11 cellular contexts compared by ENCODE assay signal in genomic region chr12:57627504-57628279, GRCh38. TPM values are rescaled to one million over a fixed set of nuclear protein-coding genes. Genes with fewer than 3 reads are reported as not detected.
DNase-seq lines count a peak whose midpoint lies in the region; ATAC-seq, FAIRE-seq and TF ChIP-seq lines count a peak whose summit lies in the region.
"Had no signal": no experiment of that assay in that cellular context is flagged by ENCODE, and none has a peak within 500 bp of the region (broad histone marks: within the 10 kb centered on the region; RNA-seq: fewer than 3 reads in every experiment).

No MANE protein-coding gene starts in this region.

- peak; percentile 9 for DNase-seq in 8988T
- DNase-seq in GM13976 (ENCODE audit: low spot score), result no peak
- peak; percentile 44 for DNase-seq in activated naive CD8-positive, alpha-beta T cell treated with anti-CD3 and anti-CD28 coated beads, Interleukin-2, amount 50 U/mL, for 24 hours
- no peak for DNase-seq in HepG2 (ENCODE audit: low spot score)
- DNase-seq in NCI-H2081 (lab: John Stamatoyannopoulos, UW), result no peak
- no peak for DNase-seq in GDM1 (lab: John Stamatoyannopoulos, UW)
- no peak for DNase-seq in sciatic nerve (ENCODE audit: low spot score)
- no peak for DNase-seq in SHP77 treated with DMSO at 0.1 percent for 48 hours (lab: John Stamatoyannopoulos, UW)
- DNase-seq: C1 segment of cervical spinal cord, NCI-H510A treated with DMSO at 0.1 percent for 48 hours had no signal

- POLR2A ChIA-PET in HepG2 (lab: Yijun Ruan, JAX), result no interaction called here

- BruUV-seq in HepG2 (replicated peaks; lab: Mats Ljungman, UMichigan), result no TSS peak

- no peaks in the 10 kb centered on the region for H3K79me2 ChIP-seq in HepG2 (ENCODE audit: insufficient read depth, low read length)

- H4K20me1 ChIP-seq in HepG2 (ENCODE audit: insufficient read depth, low read length), result no peaks in the 10 kb centered on the region

- no peak for TF ChIP-seq POLR2A in HepG2 (IDR thresholded peaks at IDR 0.05; ENCODE audit: insufficient read depth in 1 of 2, low read depth in 2 of 2, low read length in 2 of 2)

- H2AFZ ChIP-seq in HepG2 (ENCODE audit: low read length), result no peak overlapping the region

- no peak for FAIRE-seq in HepG2 (lab: Jason Lieb, UNC)
- FAIRE-seq: HTR-8/SVneo had no signal

- H3K27ac Mint-ChIP-seq in activated naive CD8-positive, alpha-beta T cell treated with anti-CD3 and anti-CD28 coated beads, Interleukin-2, amount 50 U/mL, for 24 hours, result no peak overlapping the region

- H3K4me3 ChIP-seq in HepG2 (replicated peaks in 1 of 3; ENCODE audit: insufficient read depth in 1 of 3, low read depth in 2 of 3, low read length in 3 of 3), result no peak overlapping the region

- in situ Hi-C loops in GM13976 (cut with MboI; ENCODE audit: low sequenced_read_pairs, unreplicated experiment), result no loop called here
- in situ Hi-C loops in HepG2 (cut with HindIII; ENCODE audit: extremely low pct_ligation_motif_present, low pct_unique_long_range_greater_than_20kb), result no loop called here

- H3K9me3 ChIP-seq in HepG2 (ENCODE audit: low read length), result no peaks in the 10 kb centered on the region

- TF ChIP-seq CTCF in GM13976 (IDR thresholded peaks at IDR 0.05; ENCODE audit: borderline replicate concordance, control extremely low read depth, extremely low read depth, insufficient read depth, missing control alignments), result peak; percentile 21
- TF ChIP-seq CTCF in HepG2 (CRISPR knock-in tag; IDR thresholded peaks at IDR 0.05), result no peak

- peaks cover 29% of the 10 kb centered on the region for H3K4me1 ChIP-seq in HepG2 (ENCODE audit: insufficient read depth, low read length)

- CTCF ChIA-PET in HepG2 (lab: Yijun Ruan, JAX; ENCODE audit: low intra/inter-chr PET ratio, low total read pairs), result no interaction called here

- H3K27me3 Mint-ChIP-seq in activated naive CD8-positive, alpha-beta T cell treated with anti-CD3 and anti-CD28 coated beads, Interleukin-2, amount 50 U/mL, for 24 hours, result peaks cover 88% of the 10 kb centered on the region

- no peaks in the 10 kb centered on the region for H3K36me3 Mint-ChIP-seq in activated naive CD8-positive, alpha-beta T cell treated with anti-CD3 and anti-CD28 coated beads, Interleukin-2, amount 50 U/mL, for 24 hours (ENCODE audit: low read depth)

- 0 out of 5 replicates have a peak, but pooled peaks cover 0 to 3% of the 10 kb centered on the region in 2 experiments for H3K36me3 ChIP-seq in HepG2 (replicated peaks in 1 of 2; ENCODE audit: control insufficient read depth in 1 of 2, insufficient read depth in 2 of 2, low read length in 2 of 2)

- 97% methylated on average over 55 of the region's 67 CpGs for WGBS in HepG2 (ENCODE audit: low lambda C conversion rate)

- TF ChIP-seq EP300 in HepG2 (IDR thresholded peaks at IDR 0.05; ENCODE audit: low read depth in 2 of 2, low read length in 2 of 2) (no peak), HepG2 (CRISPR knock-in tag; IDR thresholded peaks at IDR 0.05; ENCODE audit: borderline replicate concordance) (no peak)

- peak overlapping the region; percentile 32 for H3K4me3 Mint-ChIP-seq in activated naive CD8-positive, alpha-beta T cell treated with anti-CD3 and anti-CD28 coated beads, Interleukin-2, amount 50 U/mL, for 24 hours

- H3K4me1 Mint-ChIP-seq in activated naive CD8-positive, alpha-beta T cell treated with anti-CD3 and anti-CD28 coated beads, Interleukin-2, amount 50 U/mL, for 24 hours, result peaks cover 12% of the 10 kb centered on the region

- no peak for ATAC-seq in activated naive CD8-positive, alpha-beta T cell treated with anti-CD3 and anti-CD28 coated beads, Interleukin-2, amount 50 U/mL, for 24 hours
- ATAC-seq in HepG2 (no peak), sciatic nerve (no peak)

- H3K27me3 ChIP-seq in HepG2 (ENCODE audit: control insufficient read depth in 1 of 2, insufficient read depth in 2 of 2, low read length in 2 of 2), result peaks cover 0 to 13% of the 10 kb centered on the region in 2 experiments; a peak in 1 of 5 replicates

- no peak for TF ChIP-seq RAD21 in HepG2 (CRISPR knock-in tag; IDR thresholded peaks at IDR 0.05)

- no peaks in the 10 kb centered on the region for H3K9me3 Mint-ChIP-seq in activated naive CD8-positive, alpha-beta T cell treated with anti-CD3 and anti-CD28 coated beads, Interleukin-2, amount 50 U/mL, for 24 hours

- no peak overlapping the region for H3K9ac ChIP-seq in HepG2 (ENCODE audit: insufficient read depth, low read depth, low read length)

- no peak overlapping the region for H3K27ac ChIP-seq in HepG2 (ENCODE audit: extremely low read length, insufficient read depth, low read length)

- H3K4me2 ChIP-seq in HepG2 (ENCODE audit: low read depth, low read length), result no peak overlapping the region

- intact Hi-C loops in HepG2 (cut with micrococcal nuclease; ENCODE audit: unreplicated experiment) (no loop called here), sciatic nerve (cut with DNase I) (no loop called here)

RNA-seq across cellular contexts. Expression of gene B4GALNT1, which starts 5.3 kb away (rescaled TPM):
- total RNA-seq in HepG2 (2016; rRNA removed; fragmentation: Illumina TruSeq; extraction: Trizol), result 1.9 and 4.5 TPM in 2 replicates
- total RNA-seq in HepG2 (2016; cell fraction: cytosol; rRNA removed; fragmentation: Illumina TruSeq; extraction: Trizol; ENCODE audit: low read depth), result 1.8 and 2.2 TPM in 2 replicates
- total RNA-seq in HepG2 (2016; cell fraction: insoluble cytoplasmic fraction; rRNA removed; fragmentation: Illumina TruSeq; extraction: Trizol), result 2.9 and 5.7 TPM in 2 replicates
- total RNA-seq in HepG2 (2016; cell fraction: membrane; rRNA removed; fragmentation: Illumina TruSeq; extraction: Trizol), result 2.5 and 3.5 TPM in 2 replicates
- total RNA-seq in HepG2 (2016; cell fraction: nucleus; rRNA removed; fragmentation: Illumina TruSeq; extraction: Trizol), result 5.8 and 8.3 TPM in 2 replicates
- 5.4 and 5.9 TPM in 2 replicates for polyA plus RNA-seq in HepG2 (2011; rRNA removed)
- 2.9 and 4.0 TPM in 2 replicates for polyA plus RNA-seq in HepG2 (2011; cell fraction: cytosol; rRNA removed)
- 18.7 and 19.0 TPM in 2 replicates for polyA plus RNA-seq in HepG2 (2011; cell fraction: nucleus; rRNA removed)
- 1.8 and 3.8 TPM in 2 replicates for polyA plus RNA-seq in HepG2 (2012)
- polyA plus RNA-seq in HepG2 (2016; cell fraction: cytosol; fragmentation: Illumina TruSeq; extraction: Trizol; ENCODE audit: low read depth), result 0.94 and 1.2 TPM in 2 replicates
- 3.4 and 3.9 TPM in 2 replicates for polyA plus RNA-seq in HepG2 (2016; cell fraction: insoluble cytoplasmic fraction; fragmentation: Illumina TruSeq; extraction: Trizol; ENCODE audit: low read depth)
- polyA plus RNA-seq in HepG2 (2016; cell fraction: membrane; fragmentation: Illumina TruSeq; extraction: Trizol; ENCODE audit: low read depth), result 2.4 and 2.9 TPM in 2 replicates
- 13.0 and 13.7 TPM in 2 replicates for polyA plus RNA-seq in HepG2 (2016; cell fraction: nucleus; fragmentation: Illumina TruSeq; extraction: Trizol; ENCODE audit: insufficient read depth, low read depth)
- polyA minus RNA-seq in HepG2 (2011; rRNA and poly(A)+ RNA removed; ENCODE audit: low replicate concordance), result 8.1 and 22.4 TPM in 2 replicates
- 2.5 and 3.0 TPM in 2 replicates for polyA minus RNA-seq in HepG2 (2011; cell fraction: cytosol; rRNA and poly(A)+ RNA removed)
- polyA minus RNA-seq in HepG2 (2011; cell fraction: nucleus; rRNA and poly(A)+ RNA removed), result 8.2 and 8.8 TPM in 2 replicates
- total RNA-seq in sciatic nerve, result 16.6 TPM

RNA-seq across cellular contexts. Expression of gene ARHGEF25, which starts 16.5 kb away (rescaled TPM):
- total RNA-seq in HepG2 (2016; rRNA removed; fragmentation: Illumina TruSeq; extraction: Trizol) (10.1 and 11.5 TPM in 2 replicates), sciatic nerve (61.3 TPM)
- total RNA-seq in HepG2 (2016; cell fraction: cytosol; rRNA removed; fragmentation: Illumina TruSeq; extraction: Trizol; ENCODE audit: low read depth), result 8.4 and 8.9 TPM in 2 replicates
- 8.3 and 14.8 TPM in 2 replicates for total RNA-seq in HepG2 (2016; cell fraction: insoluble cytoplasmic fraction; rRNA removed; fragmentation: Illumina TruSeq; extraction: Trizol)
- 16.1 and 18.0 TPM in 2 replicates for total RNA-seq in HepG2 (2016; cell fraction: membrane; rRNA removed; fragmentation: Illumina TruSeq; extraction: Trizol)
- 9.2 and 9.6 TPM in 2 replicates for total RNA-seq in HepG2 (2016; cell fraction: nucleus; rRNA removed; fragmentation: Illumina TruSeq; extraction: Trizol)
- 12.5 and 15.3 TPM in 2 replicates for polyA plus RNA-seq in HepG2 (2011; rRNA removed)
- polyA plus RNA-seq in HepG2 (2011; cell fraction: cytosol; rRNA removed), result 8.5 and 8.9 TPM in 2 replicates
- polyA plus RNA-seq in HepG2 (2011; cell fraction: nucleus; rRNA removed), result 77.8 and 83.0 TPM in 2 replicates
- polyA plus RNA-seq in HepG2 (2012), result 15.4 and 15.7 TPM in 2 replicates
- polyA plus RNA-seq in HepG2 (2016; cell fraction: cytosol; fragmentation: Illumina TruSeq; extraction: Trizol; ENCODE audit: low read depth), result 6.4 and 8.2 TPM in 2 replicates
- polyA plus RNA-seq in HepG2 (2016; cell fraction: insoluble cytoplasmic fraction; fragmentation: Illumina TruSeq; extraction: Trizol; ENCODE audit: low read depth), result 8.6 and 9.4 TPM in 2 replicates
- 11.4 and 11.5 TPM in 2 replicates for polyA plus RNA-seq in HepG2 (2016; cell fraction: membrane; fragmentation: Illumina TruSeq; extraction: Trizol; ENCODE audit: low read depth)
- 21.2 and 28.6 TPM in 2 replicates for polyA plus RNA-seq in HepG2 (2016; cell fraction: nucleus; fragmentation: Illumina TruSeq; extraction: Trizol; ENCODE audit: insufficient read depth, low read depth)
- polyA minus RNA-seq in HepG2 (2011; rRNA and poly(A)+ RNA removed; ENCODE audit: low replicate concordance), result 6.2 TPM in 1 of 2 replicates, not detected in the other
- polyA minus RNA-seq in HepG2 (2011; cell fraction: cytosol; rRNA and poly(A)+ RNA removed), result 2.9 and 3.3 TPM in 2 replicates
- polyA minus RNA-seq in HepG2 (2011; cell fraction: nucleus; rRNA and poly(A)+ RNA removed), result 11.8 and 12.6 TPM in 2 replicates

RNA-seq across cellular contexts. Expression of gene DTX3, which starts 23.1 kb away (rescaled TPM):
- total RNA-seq in HepG2 (2016; rRNA removed; fragmentation: Illumina TruSeq; extraction: Trizol) (5.4 and 9.0 TPM in 2 replicates), sciatic nerve (42.9 TPM)
- 4.1 and 4.8 TPM in 2 replicates for total RNA-seq in HepG2 (2016; cell fraction: cytosol; rRNA removed; fragmentation: Illumina TruSeq; extraction: Trizol; ENCODE audit: low read depth)
- total RNA-seq in HepG2 (2016; cell fraction: insoluble cytoplasmic fraction; rRNA removed; fragmentation: Illumina TruSeq; extraction: Trizol), result 4.3 and 9.2 TPM in 2 replicates
- total RNA-seq in HepG2 (2016; cell fraction: membrane; rRNA removed; fragmentation: Illumina TruSeq; extraction: Trizol), result 8.4 and 9.4 TPM in 2 replicates
- 9.5 and 11.0 TPM in 2 replicates for total RNA-seq in HepG2 (2016; cell fraction: nucleus; rRNA removed; fragmentation: Illumina TruSeq; extraction: Trizol)
- 27.2 and 28.7 TPM in 2 replicates for polyA plus RNA-seq in HepG2 (2011; rRNA removed)
- 13.0 and 16.9 TPM in 2 replicates for polyA plus RNA-seq in HepG2 (2011; cell fraction: cytosol; rRNA removed)
- polyA plus RNA-seq in HepG2 (2011; cell fraction: nucleus; rRNA removed), result 170 and 204 TPM in 2 replicates
- 11.6 and 13.9 TPM in 2 replicates for polyA plus RNA-seq in HepG2 (2012)
- polyA plus RNA-seq in HepG2 (2016; cell fraction: cytosol; fragmentation: Illumina TruSeq; extraction: Trizol; ENCODE audit: low read depth), result 4.0 and 4.6 TPM in 2 replicates
- 6.2 and 8.3 TPM in 2 replicates for polyA plus RNA-seq in HepG2 (2016; cell fraction: insoluble cytoplasmic fraction; fragmentation: Illumina TruSeq; extraction: Trizol; ENCODE audit: low read depth)
- 9.6 and 10.1 TPM in 2 replicates for polyA plus RNA-seq in HepG2 (2016; cell fraction: membrane; fragmentation: Illumina TruSeq; extraction: Trizol; ENCODE audit: low read depth)
- polyA plus RNA-seq in HepG2 (2016; cell fraction: nucleus; fragmentation: Illumina TruSeq; extraction: Trizol; ENCODE audit: insufficient read depth, low read depth), result 29.4 and 32.9 TPM in 2 replicates
- 16.3 TPM in 1 of 2 replicates, not detected in the other for polyA minus RNA-seq in HepG2 (2011; rRNA and poly(A)+ RNA removed; ENCODE audit: low replicate concordance)
- polyA minus RNA-seq in HepG2 (2011; cell fraction: cytosol; rRNA and poly(A)+ RNA removed), result 4.4 and 6.0 TPM in 2 replicates
- polyA minus RNA-seq in HepG2 (2011; cell fraction: nucleus; rRNA and poly(A)+ RNA removed), result 14.5 and 15.1 TPM in 2 replicates

RNA-seq across cellular contexts. Expression of gene PIP4K2C, which starts 36.7 kb away (rescaled TPM):
- 23.6 and 26.4 TPM in 2 replicates for total RNA-seq in HepG2 (2016; rRNA removed; fragmentation: Illumina TruSeq; extraction: Trizol)
- total RNA-seq in HepG2 (2016; cell fraction: cytosol; rRNA removed; fragmentation: Illumina TruSeq; extraction: Trizol; ENCODE audit: low read depth), result 2.6 and 2.8 TPM in 2 replicates
- total RNA-seq in HepG2 (2016; cell fraction: insoluble cytoplasmic fraction; rRNA removed; fragmentation: Illumina TruSeq; extraction: Trizol), result 19.8 and 28.3 TPM in 2 replicates
- 9.9 and 10.2 TPM in 2 replicates for total RNA-seq in HepG2 (2016; cell fraction: membrane; rRNA removed; fragmentation: Illumina TruSeq; extraction: Trizol)
- total RNA-seq in HepG2 (2016; cell fraction: nucleus; rRNA removed; fragmentation: Illumina TruSeq; extraction: Trizol), result 23.9 TPM in 2 replicates
- 21.7 and 23.3 TPM in 2 replicates for polyA plus RNA-seq in HepG2 (2011; rRNA removed)
- 13.2 and 18.6 TPM in 2 replicates for polyA plus RNA-seq in HepG2 (2011; cell fraction: cytosol; rRNA removed)
- polyA plus RNA-seq in HepG2 (2011; cell fraction: nucleus; rRNA removed), result 26.0 and 28.4 TPM in 2 replicates
- polyA plus RNA-seq in HepG2 (2012), result 14.2 and 18.4 TPM in 2 replicates
- polyA plus RNA-seq in HepG2 (2016; cell fraction: cytosol; fragmentation: Illumina TruSeq; extraction: Trizol; ENCODE audit: low read depth), result 2.2 and 2.3 TPM in 2 replicates
- 16.8 and 23.7 TPM in 2 replicates for polyA plus RNA-seq in HepG2 (2016; cell fraction: insoluble cytoplasmic fraction; fragmentation: Illumina TruSeq; extraction: Trizol; ENCODE audit: low read depth)
- 6.3 and 6.4 TPM in 2 replicates for polyA plus RNA-seq in HepG2 (2016; cell fraction: membrane; fragmentation: Illumina TruSeq; extraction: Trizol; ENCODE audit: low read depth)
- 34.3 and 34.5 TPM in 2 replicates for polyA plus RNA-seq in HepG2 (2016; cell fraction: nucleus; fragmentation: Illumina TruSeq; extraction: Trizol; ENCODE audit: insufficient read depth, low read depth)
- polyA minus RNA-seq in HepG2 (2011; rRNA and poly(A)+ RNA removed; ENCODE audit: low replicate concordance), result 20.4 and 21.5 TPM in 2 replicates
- polyA minus RNA-seq in HepG2 (2011; cell fraction: cytosol; rRNA and poly(A)+ RNA removed), result 12.7 and 13.5 TPM in 2 replicates
- 8.1 and 11.4 TPM in 2 replicates for polyA minus RNA-seq in HepG2 (2011; cell fraction: nucleus; rRNA and poly(A)+ RNA removed)
- total RNA-seq in sciatic nerve, result 26.0 TPM

Comparison
In these comparisons a context has a peak if more than half of its experiments do, and no peak if none do; other contexts are left out.
1. DNase-seq: peak in 8988T (single experiment) and activated naive CD8-positive, alpha-beta T cell treated with anti-CD3 and anti-CD28 coated beads, Interleukin-2, amount 50 U/mL, for 24 hours (single experiment); none in GM13976 (single experiment), HepG2 (single experiment), NCI-H2081 (0 of 2), GDM1 (single experiment), sciatic nerve (single experiment) and SHP77 treated with DMSO at 0.1 percent for 48 hours (single experiment).